In the genomic region with DNA sequence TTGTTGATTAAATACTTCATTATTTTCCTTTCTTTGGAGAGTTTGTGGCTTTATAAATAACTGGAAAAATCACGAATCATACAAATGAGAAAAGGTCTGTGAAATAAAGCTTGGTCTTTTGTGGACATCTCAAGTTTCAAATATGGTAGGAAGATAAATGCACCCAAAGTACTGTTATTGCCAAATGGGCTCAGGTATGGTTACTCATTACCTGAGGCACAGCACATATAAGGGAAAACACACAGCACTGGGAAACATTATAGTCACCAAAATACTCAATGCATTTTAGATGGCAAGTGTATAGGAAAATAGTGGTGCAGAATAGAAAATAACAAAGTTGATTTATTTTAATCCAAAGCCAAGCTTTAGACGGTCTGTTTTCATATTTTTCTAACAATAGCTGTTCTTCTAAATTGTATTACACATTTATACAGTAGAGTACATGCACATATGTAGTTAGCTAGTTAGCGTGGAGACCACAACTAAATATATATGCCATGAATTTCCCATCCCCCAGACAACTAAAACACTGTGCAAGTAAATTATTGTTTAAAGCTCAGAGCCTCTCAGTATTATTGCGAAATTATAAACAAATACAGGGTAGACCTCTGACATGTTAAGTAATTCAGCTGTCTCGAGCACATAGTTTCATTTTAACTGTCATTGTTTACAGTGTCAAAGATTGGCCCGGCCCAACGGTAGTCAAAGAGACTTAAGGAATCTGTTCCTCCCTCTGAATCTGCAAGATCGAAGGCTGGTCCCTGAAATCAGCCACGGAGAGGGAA, we compare ENCODE assay signal across 1 cellular context.
A peak's percentile ranks its signal among the peaks of the same experiment; 100 is the strongest.
TF ChIP-seq lines count a peak whose summit lies in the region.

No MANE protein-coding gene starts in this region.

TF ChIP-seq in HepG2, 621 proteins besides CTCF, POLR2A, EP300 and RAD21 (continued from another document and continues in another):
- TF ChIP-seq, protein P1, sequence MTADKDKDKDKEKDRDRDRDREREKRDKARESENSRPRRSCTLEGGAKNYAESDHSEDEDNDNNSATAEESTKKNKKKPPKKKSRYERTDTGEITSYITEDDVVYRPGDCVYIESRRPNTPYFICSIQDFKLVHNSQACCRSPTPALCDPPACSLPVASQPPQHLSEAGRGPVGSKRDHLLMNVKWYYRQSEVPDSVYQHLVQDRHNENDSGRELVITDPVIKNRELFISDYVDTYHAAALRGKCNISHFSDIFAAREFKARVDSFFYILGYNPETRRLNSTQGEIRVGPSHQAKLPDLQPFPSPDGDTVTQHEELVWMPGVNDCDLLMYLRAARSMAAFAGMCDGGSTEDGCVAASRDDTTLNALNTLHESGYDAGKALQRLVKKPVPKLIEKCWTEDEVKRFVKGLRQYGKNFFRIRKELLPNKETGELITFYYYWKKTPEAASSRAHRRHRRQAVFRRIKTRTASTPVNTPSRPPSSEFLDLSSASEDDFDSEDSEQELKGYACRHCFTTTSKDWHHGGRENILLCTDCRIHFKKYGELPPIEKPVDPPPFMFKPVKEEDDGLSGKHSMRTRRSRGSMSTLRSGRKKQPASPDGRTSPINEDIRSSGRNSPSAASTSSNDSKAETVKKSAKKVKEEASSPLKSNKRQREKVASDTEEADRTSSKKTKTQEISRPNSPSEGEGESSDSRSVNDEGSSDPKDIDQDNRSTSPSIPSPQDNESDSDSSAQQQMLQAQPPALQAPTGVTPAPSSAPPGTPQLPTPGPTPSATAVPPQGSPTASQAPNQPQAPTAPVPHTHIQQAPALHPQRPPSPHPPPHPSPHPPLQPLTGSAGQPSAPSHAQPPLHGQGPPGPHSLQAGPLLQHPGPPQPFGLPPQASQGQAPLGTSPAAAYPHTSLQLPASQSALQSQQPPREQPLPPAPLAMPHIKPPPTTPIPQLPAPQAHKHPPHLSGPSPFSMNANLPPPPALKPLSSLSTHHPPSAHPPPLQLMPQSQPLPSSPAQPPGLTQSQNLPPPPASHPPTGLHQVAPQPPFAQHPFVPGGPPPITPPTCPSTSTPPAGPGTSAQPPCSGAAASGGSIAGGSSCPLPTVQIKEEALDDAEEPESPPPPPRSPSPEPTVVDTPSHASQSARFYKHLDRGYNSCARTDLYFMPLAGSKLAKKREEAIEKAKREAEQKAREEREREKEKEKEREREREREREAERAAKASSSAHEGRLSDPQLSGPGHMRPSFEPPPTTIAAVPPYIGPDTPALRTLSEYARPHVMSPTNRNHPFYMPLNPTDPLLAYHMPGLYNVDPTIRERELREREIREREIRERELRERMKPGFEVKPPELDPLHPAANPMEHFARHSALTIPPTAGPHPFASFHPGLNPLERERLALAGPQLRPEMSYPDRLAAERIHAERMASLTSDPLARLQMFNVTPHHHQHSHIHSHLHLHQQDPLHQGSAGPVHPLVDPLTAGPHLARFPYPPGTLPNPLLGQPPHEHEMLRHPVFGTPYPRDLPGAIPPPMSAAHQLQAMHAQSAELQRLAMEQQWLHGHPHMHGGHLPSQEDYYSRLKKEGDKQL (CRISPR knock-in tag; IDR thresholded peaks at IDR 0.05; ENCODE audit: low read depth) = no peak
- TF ChIP-seq, protein P2, sequence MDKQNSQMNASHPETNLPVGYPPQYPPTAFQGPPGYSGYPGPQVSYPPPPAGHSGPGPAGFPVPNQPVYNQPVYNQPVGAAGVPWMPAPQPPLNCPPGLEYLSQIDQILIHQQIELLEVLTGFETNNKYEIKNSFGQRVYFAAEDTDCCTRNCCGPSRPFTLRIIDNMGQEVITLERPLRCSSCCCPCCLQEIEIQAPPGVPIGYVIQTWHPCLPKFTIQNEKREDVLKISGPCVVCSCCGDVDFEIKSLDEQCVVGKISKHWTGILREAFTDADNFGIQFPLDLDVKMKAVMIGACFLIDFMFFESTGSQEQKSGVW (CRISPR knock-in tag; IDR thresholded peaks at IDR 0.05; ENCODE audit: borderline replicate concordance) = no peak
- TF ChIP-seq, protein P3, sequence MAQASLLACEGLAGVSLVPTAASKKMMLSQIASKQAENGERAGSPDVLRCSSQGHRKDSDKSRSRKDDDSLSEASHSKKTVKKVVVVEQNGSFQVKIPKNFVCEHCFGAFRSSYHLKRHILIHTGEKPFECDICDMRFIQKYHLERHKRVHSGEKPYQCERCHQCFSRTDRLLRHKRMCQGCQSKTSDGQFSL (CRISPR knock-in tag; IDR thresholded peaks at IDR 0.05) = 0 out of 2 replicates have a peak, but pooled peaks have one; percentile 52
- no peak; the same call in 1 of the 2 replicates for TF ChIP-seq ZNF160 (CRISPR knock-in tag; IDR thresholded peaks at IDR 0.05)
- no peak for TF ChIP-seq MTA1 (CRISPR knock-in tag; IDR thresholded peaks at IDR 0.05; ENCODE audit: borderline replicate concordance)
- TF ChIP-seq NCOA5 (CRISPR knock-in tag; IDR thresholded peaks at IDR 0.05) = no peak
- TF ChIP-seq SRSF4 (IDR thresholded peaks at IDR 0.05; ENCODE audit: low read depth, low read length, poor library complexity, severe bottlenecking) = no peak
- no peak for TF ChIP-seq RBM22 (optimal IDR thresholded peaks at IDR 0.05; ENCODE audit: low read length)
- no peak for TF ChIP-seq CBX1 (IDR thresholded peaks at IDR 0.05; ENCODE audit: low read depth)
- TF ChIP-seq ZNF660 (CRISPR knock-in tag; IDR thresholded peaks at IDR 0.05; ENCODE audit: borderline replicate concordance, low read depth) = no peak
- TF ChIP-seq KDM6A (CRISPR knock-in tag; IDR thresholded peaks at IDR 0.05; ENCODE audit: low read depth) = peak; percentile 62
- no peak for TF ChIP-seq ZNF567 (CRISPR knock-in tag; IDR thresholded peaks at IDR 0.05; ENCODE audit: borderline replicate concordance)
- TF ChIP-seq CCDC6 (CRISPR knock-in tag; IDR thresholded peaks at IDR 0.05) = no peak
- no peak for TF ChIP-seq MZF1 (CRISPR knock-in tag; IDR thresholded peaks at IDR 0.05; ENCODE audit: borderline replicate concordance)
- TF ChIP-seq GTF3A (CRISPR knock-in tag; conservative IDR thresholded peaks at IDR 0.05) = no peak
- TF ChIP-seq MIER2 (CRISPR knock-in tag; IDR thresholded peaks at IDR 0.05) = no peak
- TF ChIP-seq KLF6 (CRISPR knock-in tag; IDR thresholded peaks at IDR 0.05) = no peak
- no peak for TF ChIP-seq TSC22D2 (CRISPR knock-in tag; IDR thresholded peaks at IDR 0.05; ENCODE audit: borderline replicate concordance)
- TF ChIP-seq JDP2 (CRISPR knock-in tag; IDR thresholded peaks at IDR 0.05; ENCODE audit: borderline replicate concordance) = no peak
- no peak for TF ChIP-seq DNMT1 (CRISPR knock-in tag; IDR thresholded peaks at IDR 0.05)
- peak; percentile 91 for TF ChIP-seq TBL1XR1 (IDR thresholded peaks at IDR 0.05; ENCODE audit: borderline replicate concordance, low read length, partially characterized antibody)
- TF ChIP-seq, protein P4, sequence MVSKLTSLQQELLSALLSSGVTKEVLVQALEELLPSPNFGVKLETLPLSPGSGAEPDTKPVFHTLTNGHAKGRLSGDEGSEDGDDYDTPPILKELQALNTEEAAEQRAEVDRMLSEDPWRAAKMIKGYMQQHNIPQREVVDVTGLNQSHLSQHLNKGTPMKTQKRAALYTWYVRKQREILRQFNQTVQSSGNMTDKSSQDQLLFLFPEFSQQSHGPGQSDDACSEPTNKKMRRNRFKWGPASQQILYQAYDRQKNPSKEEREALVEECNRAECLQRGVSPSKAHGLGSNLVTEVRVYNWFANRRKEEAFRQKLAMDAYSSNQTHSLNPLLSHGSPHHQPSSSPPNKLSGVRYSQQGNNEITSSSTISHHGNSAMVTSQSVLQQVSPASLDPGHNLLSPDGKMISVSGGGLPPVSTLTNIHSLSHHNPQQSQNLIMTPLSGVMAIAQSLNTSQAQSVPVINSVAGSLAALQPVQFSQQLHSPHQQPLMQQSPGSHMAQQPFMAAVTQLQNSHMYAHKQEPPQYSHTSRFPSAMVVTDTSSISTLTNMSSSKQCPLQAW (CRISPR knock-in tag; IDR thresholded peaks at IDR 0.05) = no peak
- no peak for TF ChIP-seq SUZ12 (IDR thresholded peaks at IDR 0.05; ENCODE audit: low read depth, low read length)
- TF ChIP-seq ZNF501 (CRISPR knock-in tag; IDR thresholded peaks at IDR 0.05) = no peak
- TF ChIP-seq TMF1 (CRISPR knock-in tag; IDR thresholded peaks at IDR 0.05; ENCODE audit: low read depth) = no peak
- TF ChIP-seq, protein P5, sequence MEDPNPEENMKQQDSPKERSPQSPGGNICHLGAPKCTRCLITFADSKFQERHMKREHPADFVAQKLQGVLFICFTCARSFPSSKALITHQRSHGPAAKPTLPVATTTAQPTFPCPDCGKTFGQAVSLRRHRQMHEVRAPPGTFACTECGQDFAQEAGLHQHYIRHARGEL (CRISPR knock-in tag; IDR thresholded peaks at IDR 0.05) = no peak
- no peak for TF ChIP-seq ZNF777 (CRISPR knock-in tag; IDR thresholded peaks at IDR 0.05)
- TF ChIP-seq, protein P6, sequence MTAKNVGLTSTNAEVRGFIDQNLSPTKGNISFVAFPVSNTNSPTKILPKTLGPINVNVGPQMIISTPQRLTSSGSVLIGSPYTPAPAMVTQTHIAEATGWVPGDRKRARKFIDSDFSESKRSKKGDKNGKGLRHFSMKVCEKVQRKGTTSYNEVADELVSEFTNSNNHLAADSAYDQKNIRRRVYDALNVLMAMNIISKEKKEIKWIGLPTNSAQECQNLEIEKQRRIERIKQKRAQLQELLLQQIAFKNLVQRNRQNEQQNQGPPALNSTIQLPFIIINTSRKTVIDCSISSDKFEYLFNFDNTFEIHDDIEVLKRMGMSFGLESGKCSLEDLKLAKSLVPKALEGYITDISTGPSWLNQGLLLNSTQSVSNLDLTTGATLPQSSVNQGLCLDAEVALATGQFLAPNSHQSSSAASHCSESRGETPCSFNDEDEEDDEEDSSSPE (CRISPR knock-in tag; IDR thresholded peaks at IDR 0.05) = 0 out of 2 replicates have a peak, but pooled peaks have one; percentile 13
- no peak for TF ChIP-seq ZFYVE20 (CRISPR knock-in tag; IDR thresholded peaks at IDR 0.05; ENCODE audit: borderline replicate concordance, low read depth)
- TF ChIP-seq SYNCRIP (IDR thresholded peaks at IDR 0.05; ENCODE audit: insufficient read depth, low read depth, low read length) = no peak
- no peak for TF ChIP-seq ELF1 (CRISPR knock-in tag; IDR thresholded peaks at IDR 0.05)
- TF ChIP-seq HOXA7 (CRISPR knock-in tag; IDR thresholded peaks at IDR 0.05) = no peak
- TF ChIP-seq RXRA (CRISPR knock-in tag; IDR thresholded peaks at IDR 0.05) = no peak
- no peak for TF ChIP-seq ZSCAN22 (CRISPR knock-in tag; IDR thresholded peaks at IDR 0.05)
- no peak for TF ChIP-seq ZNF703 (CRISPR knock-in tag; IDR thresholded peaks at IDR 0.05; ENCODE audit: borderline replicate concordance)
- no peak for TF ChIP-seq TAF15 (IDR thresholded peaks at IDR 0.05; ENCODE audit: low read depth, low read length, poor library complexity, severe bottlenecking)
- TF ChIP-seq, protein P7, sequence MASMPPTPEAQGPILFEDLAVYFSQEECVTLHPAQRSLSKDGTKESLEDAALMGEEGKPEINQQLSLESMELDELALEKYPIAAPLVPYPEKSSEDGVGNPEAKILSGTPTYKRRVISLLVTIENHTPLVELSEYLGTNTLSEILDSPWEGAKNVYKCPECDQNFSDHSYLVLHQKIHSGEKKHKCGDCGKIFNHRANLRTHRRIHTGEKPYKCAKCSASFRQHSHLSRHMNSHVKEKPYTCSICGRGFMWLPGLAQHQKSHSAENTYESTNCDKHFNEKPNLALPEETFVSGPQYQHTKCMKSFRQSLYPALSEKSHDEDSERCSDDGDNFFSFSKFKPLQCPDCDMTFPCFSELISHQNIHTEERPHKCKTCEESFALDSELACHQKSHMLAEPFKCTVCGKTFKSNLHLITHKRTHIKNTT (CRISPR knock-in tag; IDR thresholded peaks at IDR 0.05) = no peak
- TF ChIP-seq BRCA1 (CRISPR knock-in tag; IDR thresholded peaks at IDR 0.05) = no peak
- TF ChIP-seq, protein P8, sequence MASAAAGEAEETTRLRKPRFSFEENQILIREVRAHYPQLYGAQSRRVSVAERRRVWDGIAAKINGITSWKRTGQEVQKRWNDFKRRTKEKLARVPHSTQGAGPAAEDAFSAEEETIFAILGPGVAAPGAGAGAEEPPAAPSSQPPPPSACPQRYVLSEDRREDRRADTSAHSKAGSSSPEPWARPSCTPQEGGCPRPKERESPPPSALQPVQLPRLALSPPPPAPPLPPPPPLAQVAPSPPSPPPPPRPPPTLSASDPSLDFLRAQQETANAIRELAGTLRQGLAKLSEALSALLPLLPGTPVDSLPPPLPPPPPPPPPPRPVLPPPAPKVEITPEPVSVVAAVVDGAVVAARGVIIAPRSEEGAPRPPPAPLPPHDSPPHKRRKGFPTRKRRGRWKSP (CRISPR knock-in tag; IDR thresholded peaks at IDR 0.05) = no peak
- TF ChIP-seq STAT5B (CRISPR knock-in tag; IDR thresholded peaks at IDR 0.05) = no peak
- TF ChIP-seq, protein P9, sequence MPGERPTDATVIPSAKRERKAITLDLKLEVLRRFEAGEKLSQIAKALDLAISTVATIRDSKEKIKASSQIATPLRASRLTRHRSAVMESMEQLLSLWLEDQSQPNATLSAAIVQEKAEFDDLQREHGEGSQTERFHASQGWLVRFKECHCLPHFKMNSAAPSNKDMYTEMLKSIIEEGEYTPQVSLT (CRISPR knock-in tag; IDR thresholded peaks at IDR 0.05; ENCODE audit: borderline replicate concordance, low read depth) = no peak
- TF ChIP-seq MED8 (CRISPR knock-in tag; IDR thresholded peaks at IDR 0.05; ENCODE audit: insufficient replicate concordance) = peak; percentile 12
- TF ChIP-seq, protein P10, sequence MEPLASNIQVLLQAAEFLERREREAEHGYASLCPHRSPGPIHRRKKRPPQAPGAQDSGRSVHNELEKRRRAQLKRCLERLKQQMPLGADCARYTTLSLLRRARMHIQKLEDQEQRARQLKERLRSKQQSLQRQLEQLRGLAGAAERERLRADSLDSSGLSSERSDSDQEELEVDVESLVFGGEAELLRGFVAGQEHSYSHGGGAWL (CRISPR knock-in tag; IDR thresholded peaks at IDR 0.05) = no peak
- no peak for TF ChIP-seq HES4 (CRISPR knock-in tag; IDR thresholded peaks at IDR 0.05; ENCODE audit: borderline replicate concordance)
- TF ChIP-seq MEIS1 (CRISPR knock-in tag; IDR thresholded peaks at IDR 0.05; ENCODE audit: borderline replicate concordance) = no peak
- TF ChIP-seq NR2F6 (IDR thresholded peaks at IDR 0.05) = peak; percentile 94
- TF ChIP-seq NR2F6 (CRISPR knock-in tag; IDR thresholded peaks at IDR 0.05) = peak; percentile 90
- TF ChIP-seq MTA3 (CRISPR knock-in tag; IDR thresholded peaks at IDR 0.05) = no peak
- peak; percentile 61; the same call in 1 of the 2 replicates for TF ChIP-seq ZNF549 (CRISPR knock-in tag; IDR thresholded peaks at IDR 0.05)
- TF ChIP-seq NFIC (IDR thresholded peaks at IDR 0.05; ENCODE audit: low read length) = peak; percentile 85; the same call in 1 of the 2 replicates
- TF ChIP-seq ZNF331 (CRISPR knock-in tag; IDR thresholded peaks at IDR 0.05) = peak; percentile 7; the same call in 1 of the 2 replicates
- TF ChIP-seq ZNF17 (CRISPR knock-in tag; IDR thresholded peaks at IDR 0.05) = no peak
- TF ChIP-seq ZMAT3 (CRISPR knock-in tag; conservative IDR thresholded peaks at IDR 0.05) = no peak; the same call in 1 of the 2 replicates
- TF ChIP-seq ZNF274 (CRISPR knock-in tag; IDR thresholded peaks at IDR 0.05) = no peak
